ENCODE assay signal across 23 cellular contexts in genomic region chr17:44942456-44942855, GRCh38. TPM values are rescaled to one million over a fixed set of nuclear protein-coding genes. Genes with fewer than 3 reads are reported as not detected.
DNase-seq lines count a peak whose midpoint lies in the region; ATAC-seq and TF ChIP-seq lines count a peak whose summit lies in the region.
"Had no signal": no experiment of that assay in that cellular context is flagged by ENCODE, and none has a peak within 500 bp of the region (broad histone marks: within the 10 kb centered on the region; RNA-seq: fewer than 3 reads in every experiment).

No MANE protein-coding gene starts in this region.

- peak overlapping the region; percentile 83 for H3K27ac Mint-ChIP-seq in activated CD4-positive, alpha-beta T cell treated with anti-CD3 and anti-CD28 coated beads, Interleukin-2, amount 10 ng/mL, durations not matched to agents 24 days and 14 days
- peak overlapping the region; percentile 63 for H3K27ac Mint-ChIP-seq in osteocyte (ENCODE audit: unreplicated experiment)
- H3K27ac Mint-ChIP-seq: endodermal cell had no signal

- TF ChIP-seq POLR2A in transverse colon (IDR thresholded peaks at IDR 0.05) = no peak

- H3K27me3 ChIP-seq in mammary epithelial cell (ENCODE audit: insufficient read depth, low read length) (no peaks in the 10 kb centered on the region), transverse colon (no peaks in the 10 kb centered on the region)
- no peaks in the 10 kb centered on the region for H3K27me3 ChIP-seq in effector memory CD4-positive, alpha-beta T cell (replicated peaks; ENCODE audit: control insufficient read depth, insufficient read depth, low read length, poor library complexity, severe bottlenecking)
- H3K27me3 ChIP-seq: right lobe of liver had no signal

- no peak overlapping the region for H3K4me3 ChIP-seq in mammary epithelial cell (replicated peaks in 1 of 3; ENCODE audit: insufficient read depth in 1 of 3, low read depth in 2 of 3, low read length in 3 of 3)
- no peak overlapping the region for H3K4me3 ChIP-seq in effector memory CD4-positive, alpha-beta T cell (ENCODE audit: insufficient read depth, low read depth, low read length, poor library complexity, severe bottlenecking)
- H3K4me3 ChIP-seq in transverse colon = no peak overlapping the region
- H3K4me3 ChIP-seq: mucosa of descending colon, right lobe of liver had no signal

- WGBS in mammary epithelial cell (ENCODE audit: low coverage, missing lambda C conversion rate) = 52% methylated on average over 4 of the region's 4 CpGs
- WGBS in transverse colon (ENCODE audit: low coverage in 1 of 2), 2 donors = 90% methylated on average over 4 of the region's 4 CpGs; no CpG with 5 or more reads in 1 of the 2 donors

- no peak for TF ChIP-seq CTCF in mammary epithelial cell (conservative IDR thresholded peaks at IDR 0.05 in 1 of 2, IDR thresholded peaks at IDR 0.05 in 1 of 2; ENCODE audit: extremely low read depth in 1 of 2, insufficient read depth in 1 of 2, low read depth in 1 of 2, low read length in 2 of 2)
- TF ChIP-seq CTCF in osteocyte (IDR thresholded peaks at IDR 0.05) = no peak
- TF ChIP-seq CTCF in transverse colon (IDR thresholded peaks at IDR 0.05) = no peak

- H3K27me3 Mint-ChIP-seq in activated CD4-positive, alpha-beta T cell treated with anti-CD3 and anti-CD28 coated beads, Interleukin-2, amount 10 ng/mL, durations not matched to agents 24 days and 14 days = no peaks in the 10 kb centered on the region
- H3K27me3 Mint-ChIP-seq in osteocyte (ENCODE audit: unreplicated experiment) = no peaks in the 10 kb centered on the region
- H3K27me3 Mint-ChIP-seq: central memory CD8-positive, alpha-beta T cell; stimulated activated naive CD8-positive, alpha-beta T cell treated with anti-CD3 and anti-CD28 coated beads, Interleukin-15, amount 100 ng/mL, for 72 hours had no signal

- H3K4me2 ChIP-seq in mammary epithelial cell (ENCODE audit: insufficient read depth, low read depth, low read length) = peak overlapping the region; percentile 71

- in situ Hi-C loops in mammary epithelial cell (cut with MboI; ENCODE audit: low sequenced_read_pairs in 2 of 2) (no loop called here), transverse colon (cut with MboI; ENCODE audit: low pct_ligation_motif_present in 1 of 4, low pct_unique_long_range_greater_than_20kb in 1 of 4, low sequenced_read_pairs in 3 of 4) (no loop called here)

- no peaks in the 10 kb centered on the region for H3K9me3 Mint-ChIP-seq in activated CD4-positive, alpha-beta T cell treated with anti-CD3 and anti-CD28 coated beads, Interleukin-2, amount 10 ng/mL, durations not matched to agents 24 days and 14 days
- no peaks in the 10 kb centered on the region for H3K9me3 Mint-ChIP-seq in osteocyte (ENCODE audit: unreplicated experiment)
- H3K9me3 Mint-ChIP-seq: central memory CD8-positive, alpha-beta T cell; stimulated activated naive CD8-positive, alpha-beta T cell treated with anti-CD3 and anti-CD28 coated beads, Interleukin-15, amount 100 ng/mL, for 72 hours had no signal

- no peak for DNase-seq in activated CD4-positive, alpha-beta T cell treated with anti-CD3 and anti-CD28 coated beads, Interleukin-2, amount 10 ng/mL, durations not matched to agents 24 days and 14 days
- no peak for DNase-seq in activated CD4-positive, alpha-beta T cell treated with anti-CD3 and anti-CD28 coated beads, Interleukin-2, amount 50 U/mL, for 48 hours
- DNase-seq in NCI-H446 treated with DMSO at 0.1 percent for 48 hours (lab: John Stamatoyannopoulos, UW) (peak; percentile 60), mammary epithelial cell (no peak), osteocyte (ENCODE audit: extremely low spot score, unreplicated experiment) (no peak), transverse colon (no peak)
- DNase-seq in effector memory CD4-positive, alpha-beta T cell = no peak
- DNase-seq: activated CD4-positive, CD25-positive, alpha-beta regulatory T cell; activated gamma-delta T cell; amniotic stem cell; CD8-positive, alpha-beta memory T cell; hypothalamus; kidney glomerular epithelial cell; mucosa of descending colon; NCI-H1048; nucleus accumbens; stimulated activated naive CD8-positive, alpha-beta T cell treated with anti-CD3 and anti-CD28 coated beads, Interleukin-15, amount 100 ng/mL, for 72 hours had no signal

- peaks cover 35% of the 10 kb centered on the region for H3K36me3 Mint-ChIP-seq in activated CD4-positive, alpha-beta T cell treated with anti-CD3 and anti-CD28 coated beads, Interleukin-2, amount 10 ng/mL, durations not matched to agents 24 days and 14 days (ENCODE audit: low read depth)
- peaks cover 3% of the 10 kb centered on the region for H3K36me3 Mint-ChIP-seq in osteocyte (ENCODE audit: unreplicated experiment)

- no peak for TF ChIP-seq EP300 in transverse colon (IDR thresholded peaks at IDR 0.05; ENCODE audit: low read depth)

- peaks cover 46% of the 10 kb centered on the region for H3K4me1 Mint-ChIP-seq in activated CD4-positive, alpha-beta T cell treated with anti-CD3 and anti-CD28 coated beads, Interleukin-2, amount 10 ng/mL, durations not matched to agents 24 days and 14 days
- peaks cover 41% of the 10 kb centered on the region for H3K4me1 Mint-ChIP-seq in osteocyte (ENCODE audit: unreplicated experiment)

- peaks cover 36% of the 10 kb centered on the region for H3K4me1 ChIP-seq in mammary epithelial cell (ENCODE audit: insufficient read depth, low read length)
- peaks cover 8% of the 10 kb centered on the region for H3K4me1 ChIP-seq in effector memory CD4-positive, alpha-beta T cell (ENCODE audit: control insufficient read depth, insufficient read depth, low read length, poor library complexity, severe bottlenecking)
- peaks cover 0 to 6% (median 4%) of the 10 kb centered on the region in 4 donors for H3K4me1 ChIP-seq in transverse colon

- CTCF ChIA-PET in mammary epithelial cell (lab: Charles Lee; ENCODE audit: low non-redundant PET) = no interaction called here

- H3K36me3 ChIP-seq in mammary epithelial cell (ENCODE audit: insufficient read depth, low read length) = peaks cover 6% of the 10 kb centered on the region
- no peaks in the 10 kb centered on the region for H3K36me3 ChIP-seq in effector memory CD4-positive, alpha-beta T cell (ENCODE audit: control insufficient read depth, insufficient read depth, low read length)
- H3K36me3 ChIP-seq in transverse colon = no peaks in the 10 kb centered on the region
- H3K36me3 ChIP-seq: right lobe of liver had no signal

- no peak for ATAC-seq in HG03565 (IDR thresholded peaks at IDR 0.05; ENCODE audit: unreplicated experiment)
- ATAC-seq: right lobe of liver; stimulated activated naive CD8-positive, alpha-beta T cell treated with anti-CD3 and anti-CD28 coated beads, Interleukin-15, amount 100 ng/mL, for 72 hours had no signal

- intact Hi-C loops in activated CD4-positive, alpha-beta T cell treated with anti-CD3 and anti-CD28 coated beads, Interleukin-2, amount 10 ng/mL, durations not matched to agents 24 days and 14 days (cut with micrococcal nuclease) = no loop called here
- intact Hi-C loops in mammary epithelial cell (cut with micrococcal nuclease) (no loop called here), transverse colon (cut with DNase I; ENCODE audit: low total_unique reads) (no loop called here)

- dilution Hi-C loops in mammary epithelial cell (cut with HindIII; ENCODE audit: low sequenced_read_pairs) = no loop called here

- H2AFZ ChIP-seq in mammary epithelial cell (ENCODE audit: low read depth, low read length) = peak overlapping the region; percentile 77

- no peaks in the 10 kb centered on the region for H4K20me1 ChIP-seq in mammary epithelial cell (ENCODE audit: insufficient read depth, low read length)

- peak overlapping the region; percentile 21 for H3K9ac ChIP-seq in mammary epithelial cell (ENCODE audit: insufficient read depth, low read length)

- H3K79me2 ChIP-seq in mammary epithelial cell (ENCODE audit: insufficient read depth, low read length) = peaks cover 97% of the 10 kb centered on the region

- no peak overlapping the region for H3K4me3 Mint-ChIP-seq in activated CD4-positive, alpha-beta T cell treated with anti-CD3 and anti-CD28 coated beads, Interleukin-2, amount 10 ng/mL, durations not matched to agents 24 days and 14 days
- H3K4me3 Mint-ChIP-seq in osteocyte (ENCODE audit: unreplicated experiment) = no peak overlapping the region
- H3K4me3 Mint-ChIP-seq: central memory CD8-positive, alpha-beta T cell; endodermal cell; stimulated activated naive CD8-positive, alpha-beta T cell treated with anti-CD3 and anti-CD28 coated beads, Interleukin-15, amount 100 ng/mL, for 72 hours had no signal

- H3K27ac ChIP-seq in mammary epithelial cell (ENCODE audit: insufficient read depth, low read depth, low read length) = peak overlapping the region; percentile 4
- H3K27ac ChIP-seq in effector memory CD4-positive, alpha-beta T cell (ENCODE audit: insufficient read depth, low read length, poor library complexity, severe bottlenecking) = no peak overlapping the region
- no peak overlapping the region for H3K27ac ChIP-seq in transverse colon
- H3K27ac ChIP-seq: HL-60, right lobe of liver had no signal

- no TSS peak for BruUV-seq in mammary epithelial cell (replicated peaks; lab: Mats Ljungman, UMichigan)

- no peaks in the 10 kb centered on the region for H3K9me3 ChIP-seq in mammary epithelial cell (replicated peaks; ENCODE audit: insufficient read depth, low read length)
- H3K9me3 ChIP-seq in effector memory CD4-positive, alpha-beta T cell (ENCODE audit: control insufficient read depth, low read length) = no peaks in the 10 kb centered on the region
- H3K9me3 ChIP-seq in transverse colon = no peaks in the 10 kb centered on the region
- H3K9me3 ChIP-seq: mucosa of descending colon, right lobe of liver had no signal

RNA-seq across cellular contexts. Expression of gene KIF18B, which starts 5.1 kb away (rescaled TPM):
- 42.1 and 42.7 TPM in 2 replicates for total RNA-seq in activated CD4-positive, alpha-beta T cell treated with anti-CD3 and anti-CD28 coated beads, Interleukin-2, amount 10 ng/mL, durations not matched to agents 24 days and 14 days
- total RNA-seq in mammary epithelial cell = 10 to 100 TPM in 1 of 2 donors, under 1 TPM in 1; under 0.01 to 25.2 TPM
- polyA plus RNA-seq in mammary epithelial cell = 20.9 TPM
- 28.8 TPM for polyA minus RNA-seq in mammary epithelial cell
- 5.6 and 6.9 TPM in 2 replicates for total RNA-seq in osteocyte
- 1 to 10 TPM in 3 of 4 donors, under 1 TPM in 1; 0.82 to 7.6 (median 3.7) TPM for total RNA-seq in transverse colon

RNA-seq across cellular contexts. Expression of gene C1QL1, which starts 25.6 kb away (rescaled TPM):
- 0.21 and 0.42 TPM in 2 replicates for total RNA-seq in activated CD4-positive, alpha-beta T cell treated with anti-CD3 and anti-CD28 coated beads, Interleukin-2, amount 10 ng/mL, durations not matched to agents 24 days and 14 days
- under 1 TPM in 1 of 2 donors, not detected in 1; 0.54 TPM for total RNA-seq in mammary epithelial cell
- 1.9 TPM for polyA plus RNA-seq in mammary epithelial cell
- not detected for polyA minus RNA-seq in mammary epithelial cell
- 1.2 and 1.4 TPM in 2 replicates for total RNA-seq in osteocyte
- 1 to 10 TPM in 2 of 4 donors, under 1 TPM in 1, not detected in 1; 0.55 to 6.8 (median 1.1) TPM for total RNA-seq in transverse colon
- total RNA-seq: CD8-positive, alpha-beta memory T cell had no signal
- polyA plus RNA-seq: CD8-positive, alpha-beta memory T cell had no signal

RNA-seq across cellular contexts. Expression of gene GFAP, which starts 27.2 kb away (rescaled TPM):
- not detected in 2 replicates for total RNA-seq in activated CD4-positive, alpha-beta T cell treated with anti-CD3 and anti-CD28 coated beads, Interleukin-2, amount 10 ng/mL, durations not matched to agents 24 days and 14 days
- total RNA-seq in mammary epithelial cell (under 1 TPM in 1 of 2 donors, not detected in 1; 0.83 TPM), osteocyte (not detected in 2 replicates), transverse colon (under 1 TPM in 1 of 4 donors, not detected in 3; 0.68 TPM)
- not detected for polyA plus RNA-seq in mammary epithelial cell
- polyA minus RNA-seq in mammary epithelial cell = not detected
- total RNA-seq: CD8-positive, alpha-beta memory T cell; T-helper 1 cell treated with Interleukin-12 subunit alpha and Interleukin-12 subunit beta and Interleukin-4 antibody, amounts not matched to agents 30 ng/mL and 1 ng/mL, for 36 hours had no signal
- polyA plus RNA-seq: CD8-positive, alpha-beta memory T cell had no signal

RNA-seq across cellular contexts. Expression of gene EFTUD2, which starts 43.2 kb away (rescaled TPM):
- 244 and 262 TPM in 2 replicates for total RNA-seq in activated CD4-positive, alpha-beta T cell treated with anti-CD3 and anti-CD28 coated beads, Interleukin-2, amount 10 ng/mL, durations not matched to agents 24 days and 14 days
- 100 to 1,000 TPM in 1 of 2 donors, 10 to 100 TPM in 1; 85.4 to 106 TPM for total RNA-seq in mammary epithelial cell
- polyA plus RNA-seq in mammary epithelial cell = 105 TPM
- 485 TPM for polyA minus RNA-seq in mammary epithelial cell
- total RNA-seq in osteocyte = 95.6 and 102 TPM in 2 replicates
- 100 to 1,000 TPM in 1 of 4 donors, 10 to 100 TPM in 3; 37.4 to 136 (median 65.4) TPM for total RNA-seq in transverse colon
